ENCODE assay signal across 10 cellular contexts in genomic region chr15:45298964-45299378, GRCh38. TPM values are rescaled to one million over a fixed set of nuclear protein-coding genes. Genes with fewer than 3 reads are reported as not detected.
"Had no signal": no experiment of that assay in that cellular context is flagged by ENCODE, and none has a peak within 500 bp of the region (broad histone marks: within the 10 kb centered on the region; RNA-seq: fewer than 3 reads in every experiment).

No MANE protein-coding gene starts in this region.

RNA-seq across cellular contexts. Expression of gene SLC28A2, which starts 46.9 kb away (rescaled TPM):
- total RNA-seq: OCI-LY7, PC-3, PC-9, Right ventricle myocardium inferior, Right ventricle myocardium superior, RPMI7951, SJCRH30, SJSA1, SK-MEL-5 had no signal
- polyA plus RNA-seq: SK-N-SH had no signal
